ENCODE assay signal across 8 cellular contexts in genomic region chr3:179148446-179149238, GRCh38. TPM values are rescaled to one million over a fixed set of nuclear protein-coding genes. Genes with fewer than 3 reads are reported as not detected.
DNase-seq lines count a peak whose midpoint lies in the region; ATAC-seq, FAIRE-seq and TF ChIP-seq lines count a peak whose summit lies in the region.

No MANE protein-coding gene starts in this region.

- TF ChIP-seq CTCF in NB4 (IDR thresholded peaks at IDR 0.05; ENCODE audit: low read depth, low read length) (no peak), kidney (IDR thresholded peaks at IDR 0.05; ENCODE audit: borderline replicate concordance, extremely low read depth, insufficient read depth) (no peak)

- no peak for FAIRE-seq in kidney (lab: Jason Lieb, UNC)

- peaks cover 3 to 7% of the 10 kb centered on the region in 2 donors for H3K4me1 ChIP-seq in kidney (ENCODE audit: control insufficient read depth in 1 of 2, insufficient read depth in 1 of 2, low read depth in 1 of 2, low read length in 2 of 2)

- CTCF ChIA-PET in HEK293T (lab: Yijun Ruan, JAX), result no interaction called here

- DNase-seq in HEK293T (ENCODE audit: extremely low spot score) (peak; percentile 19), NB4 (ENCODE audit: low read depth) (peak; percentile 71), caudate nucleus (lab: John Stamatoyannopoulos, UW) (peak in 45 of 61 donors; percentile 7 to 77 (median 50)), kidney (peak; percentile 87), cerebellar nuclear complex (lab: John Stamatoyannopoulos, UW) (no peak)
- peak; percentile 61 for DNase-seq in stimulated activated CD4-positive, alpha-beta T cell treated with anti-CD3 and anti-CD28 coated beads, Interleukin-15, amount 100 ng/mL, for 24 hours

- H3K4me3 ChIP-seq in NB4 (ENCODE audit: low read depth, low read length) (peak overlapping the region; percentile 86), kidney (ENCODE audit: low read length in 2 of 2) (peak overlapping the region; percentile 83 to 87)

- H3K27ac ChIP-seq in caudate nucleus (ENCODE audit: low read depth, low read length) (peak overlapping the region; percentile 93), kidney (ENCODE audit: low read depth in 2 of 2, low read length in 2 of 2) (peak overlapping the region; percentile 90 to 95)

- no peaks in the 10 kb centered on the region for H3K36me3 ChIP-seq in kidney (ENCODE audit: control insufficient read depth in 1 of 2, insufficient read depth in 2 of 2, low read length in 2 of 2)

- H3K9me3 ChIP-seq in kidney (ENCODE audit: control insufficient read depth in 1 of 2, low read length in 2 of 2), result no peaks in the 10 kb centered on the region

- peak; percentile 26 for ATAC-seq in GM18502 (IDR thresholded peaks at IDR 0.05; ENCODE audit: poor library complexity, unreplicated experiment)
- peak; percentile 3 to 10 for ATAC-seq in activated CD4-positive, CD25-positive, alpha-beta regulatory T cell treated with anti-CD3 and anti-CD28 coated beads, Interleukin-2, amount 50 U/mL, for 24 hours

- POLR2A ChIA-PET in HEK293T (lab: Yijun Ruan, JAX), result interaction anchor here (1.0 kb wide), 1 partner anchor 164 kb away, joined by 3 read pairs; no protein-coding TSS in a partner anchor

- peak overlapping the region; percentile 72 to 94 for H3K9ac ChIP-seq in kidney (ENCODE audit: low read length in 2 of 2)

- intact Hi-C loops in kidney (cut with DNase I), result loop anchor here (10.0 kb wide), 1 partner anchor 166 kb away; no protein-coding TSS in a partner anchor

- TF ChIP-seq POLR2A in NB4 (IDR thresholded peaks at IDR 0.05; ENCODE audit: extremely low read depth, insufficient read length), result no peak

TF ChIP-seq in HEK293T, 16 proteins besides CTCF, POLR2A, EP300 and RAD21:
- no peak for TF ChIP-seq L3MBTL2 (conservative IDR thresholded peaks at IDR 0.05)
- no peak for TF ChIP-seq HDGF (IDR thresholded peaks at IDR 0.05; ENCODE audit: borderline replicate concordance)
- no peak for TF ChIP-seq TARDBP (IDR thresholded peaks at IDR 0.05)
- no peak for TF ChIP-seq FOXK2 (IDR thresholded peaks at IDR 0.05)
- TF ChIP-seq ZNF384 (IDR thresholded peaks at IDR 0.05), result no peak
- no peak for TF ChIP-seq BHLHE40 (IDR thresholded peaks at IDR 0.05; ENCODE audit: borderline replicate concordance)
- TF ChIP-seq PKNOX1 (IDR thresholded peaks at IDR 0.05), result no peak
- no peak for TF ChIP-seq FOXM1 (IDR thresholded peaks at IDR 0.05; ENCODE audit: borderline replicate concordance)
- no peak for TF ChIP-seq NFRKB (IDR thresholded peaks at IDR 0.05)
- TF ChIP-seq ELF4 (IDR thresholded peaks at IDR 0.05), result no peak
- TF ChIP-seq CTBP1 (IDR thresholded peaks at IDR 0.05; ENCODE audit: borderline replicate concordance), result no peak
- no peak for TF ChIP-seq ARNT (IDR thresholded peaks at IDR 0.05)
- no peak for TF ChIP-seq LEF1 (IDR thresholded peaks at IDR 0.05; ENCODE audit: borderline replicate concordance)
- TF ChIP-seq SUZ12 (IDR thresholded peaks at IDR 0.05), result no peak
- no peak for TF ChIP-seq SP1 (IDR thresholded peaks at IDR 0.05)
- no peak for TF ChIP-seq FOXA1 (IDR thresholded peaks at IDR 0.05)

RNA-seq across cellular contexts. Expression of gene PIK3CA, which starts 0.5 kb away (rescaled TPM):
- 24.8 TPM for total RNA-seq in kidney
- 6.1 TPM for polyA plus RNA-seq in kidney (ENCODE audit: insufficient read depth, low read depth, low replicate concordance)

Comparison
In these comparisons a context has a peak if more than half of its experiments do, and no peak if none do; other contexts are left out.
1. DNase-seq: peak in HEK293T (single experiment), NB4 (single experiment), caudate nucleus (45 of 61), kidney (single experiment) and stimulated activated CD4-positive, alpha-beta T cell treated with anti-CD3 and anti-CD28 coated beads, Interleukin-15, amount 100 ng/mL, for 24 hours (single experiment); none in cerebellar nuclear complex (0 of 2).